Comparison of ENCODE assay signal across 25 cellular contexts in genomic region chr10:24115403-24115802, GRCh38.
DNase-seq lines count a peak whose midpoint lies in the region; ATAC-seq and TF ChIP-seq lines count a peak whose summit lies in the region.
"Had no signal": no experiment of that assay in that cellular context is flagged by ENCODE, and none has a peak within 500 bp of the region (broad histone marks: within the 10 kb centered on the region; RNA-seq: fewer than 3 reads in every experiment).

No MANE protein-coding gene starts in this region.

- peak overlapping the region; percentile 60 to 91 (median 85) for H3K27ac Mint-ChIP-seq in nephron
- H3K27ac Mint-ChIP-seq in T-helper 17 cell: no peak overlapping the region
- H3K27ac Mint-ChIP-seq: T-helper 1 cell treated with Interleukin-12 subunit alpha and Interleukin-12 subunit beta and Interleukin-4 antibody, amounts not matched to agents 30 μg/mL and 1 μg/mL, for 36 hours had no signal

- peak overlapping the region; percentile 68 for H3K27ac ChIP-seq in BLaER1
- H3K27ac ChIP-seq: brain microvascular endothelial cell, C4-2B, foreskin keratinocyte, SJSA1, suprapubic skin, VCaP had no signal

- H3K36me3 ChIP-seq in BLaER1: no peaks in the 10 kb centered on the region
- H3K36me3 ChIP-seq: brain microvascular endothelial cell, SJSA1, suprapubic skin had no signal

- H4K20me1 ChIP-seq in BLaER1: no peaks in the 10 kb centered on the region

- H3K36me3 Mint-ChIP-seq in nephron (ENCODE audit: low read depth) (no peaks in the 10 kb centered on the region), T-helper 17 cell (ENCODE audit: low read depth) (no peaks in the 10 kb centered on the region)

- no peaks in the 10 kb centered on the region for H3K9me3 Mint-ChIP-seq in nephron
- H3K9me3 Mint-ChIP-seq: T-helper 1 cell treated with Interleukin-12 subunit alpha and Interleukin-12 subunit beta and Interleukin-4 antibody, amounts not matched to agents 30 μg/mL and 1 μg/mL, for 36 hours had no signal

- intact Hi-C loops in left cardiac atrium (cut with DNase I): no loop called here

- H3K4me3 ChIP-seq in BLaER1: no peak overlapping the region
- H3K4me3 ChIP-seq: K562, SJSA1, suprapubic skin had no signal

- H3K9ac ChIP-seq in BLaER1: no peak overlapping the region

- H3K4me2 ChIP-seq in BLaER1: peak overlapping the region; percentile 65

- ATAC-seq in left cardiac atrium (peak; percentile 67 to 82), GM18519 (IDR thresholded peaks at IDR 0.05; ENCODE audit: low FRiP score, unreplicated experiment) (no peak), T-helper 17 cell (no peak), GM18520 (IDR thresholded peaks at IDR 0.05; ENCODE audit: unreplicated experiment) (no peak), GM18870 (IDR thresholded peaks at IDR 0.05; ENCODE audit: unreplicated experiment) (no peak)
- ATAC-seq: foreskin keratinocyte, K562, PC-3 had no signal

- H3K4me3 Mint-ChIP-seq in nephron (no peak overlapping the region), T-helper 17 cell (no peak overlapping the region)
- H3K4me3 Mint-ChIP-seq: T-helper 1 cell treated with Interleukin-12 subunit alpha and Interleukin-12 subunit beta and Interleukin-4 antibody, amounts not matched to agents 30 μg/mL and 1 μg/mL, for 36 hours had no signal

- H3K4me1 Mint-ChIP-seq in nephron (peaks cover 78% of the 10 kb centered on the region), T-helper 17 cell (no peaks in the 10 kb centered on the region)

- H3K27me3 ChIP-seq in BLaER1: no peaks in the 10 kb centered on the region
- H3K27me3 ChIP-seq: brain microvascular endothelial cell, foreskin keratinocyte, SJSA1, suprapubic skin had no signal

- DNase-seq in amniotic epithelial cell (ENCODE audit: low read depth) (peak; percentile 10), left cardiac atrium (no peak), T-helper 17 cell (no peak)
- DNase-seq: activated CD4-positive, alpha-beta T cell treated with anti-CD3 and anti-CD28 coated beads, Interleukin-2, amount 50 U/mL, for 4 hours; activated CD8-positive, alpha-beta memory T cell treated with anti-CD3 and anti-CD28 coated beads, Interleukin-2, amount 50 U/mL, for 48 hours; activated effector memory CD4-positive, alpha-beta T cell treated with Interleukin-2 at 50 U/mL for 16 hours; brain microvascular endothelial cell; cortex of kidney; DMS153; foreskin keratinocyte; GF-D8; GOT3; PC-3; stimulated activated CD4-positive, alpha-beta T cell treated with anti-CD3 and anti-CD28 coated beads, Interleukin-12 subunit alpha, Interleukin-12 subunit beta, amount 100 ng/mL, for 4 hours had no signal

- no peaks in the 10 kb centered on the region for H3K9me3 ChIP-seq in BLaER1
- H3K9me3 ChIP-seq in T-helper 17 cell (ENCODE audit: control insufficient read depth, low read length, poor library complexity, severe bottlenecking): no peaks in the 10 kb centered on the region
- H3K9me3 ChIP-seq: SJSA1, suprapubic skin had no signal

- TF ChIP-seq CTCF in nephron (IDR thresholded peaks at IDR 0.05; ENCODE audit: unreplicated experiment in 3 of 3): no peak

- H3K4me1 ChIP-seq in BLaER1: peaks cover 33% of the 10 kb centered on the region
- H3K4me1 ChIP-seq: foreskin keratinocyte, SJSA1, suprapubic skin had no signal

- H3K27me3 Mint-ChIP-seq in nephron (ENCODE audit: low read depth) (peaks cover 4% of the 10 kb centered on the region), T-helper 17 cell (no peaks in the 10 kb centered on the region)

Comparison
In these comparisons a context has a peak if more than half of its experiments do, and no peak if none do; other contexts are left out.
1. ATAC-seq: peak in left cardiac atrium (2 of 2); none in GM18519 (single experiment), T-helper 17 cell (single experiment), GM18520 (single experiment) and GM18870 (single experiment).